8 cellular contexts compared by ENCODE assay signal in genomic region chr2:84946204-84947009, GRCh38. TPM values are rescaled to one million over a fixed set of nuclear protein-coding genes. Genes with fewer than 3 reads are reported as not detected.
DNase-seq lines count a peak whose midpoint lies in the region; ATAC-seq, FAIRE-seq and TF ChIP-seq lines count a peak whose summit lies in the region.

No MANE protein-coding gene starts in this region.

- TF ChIP-seq EP300 in esophagus muscularis mucosa (IDR thresholded peaks at IDR 0.05): no peak

- ATAC-seq in GM21529 (IDR thresholded peaks at IDR 0.05; ENCODE audit: unreplicated experiment): peak; percentile 68
- peak; percentile 77 for ATAC-seq in activated B cell treated with CpG ODN at 0.5 μM for 24 hours (ENCODE audit: low read depth)

- H3K36me3 ChIP-seq in small intestine (ENCODE audit: control insufficient read depth in 2 of 2, insufficient read depth in 2 of 2, low read length in 2 of 2) (no peaks in the 10 kb centered on the region), esophagus muscularis mucosa (no peaks in the 10 kb centered on the region)

- FAIRE-seq in HTR-8/SVneo (lab: Jason Lieb, UNC): peak; percentile 83
- no peak for FAIRE-seq in small intestine (lab: Jason Lieb, UNC)

- CTCF ChIA-PET in activated B cell treated with CpG ODN at 0.5 μM for 24 hours (lab: Charles Lee): interaction anchor here (0.7 to 11.4 kb wide), 15 partner anchors 9 to 88 kb away, joined by 3 to 186 read pairs (median 5); partner anchors contain the start of gene KCMF1

- peaks cover 54% of the 10 kb centered on the region for H3K4me1 Mint-ChIP-seq in activated B cell treated with CpG ODN at 0.5 μM for 24 hours

- H3K4me3 Mint-ChIP-seq in activated B cell treated with CpG ODN at 0.5 μM for 24 hours: peak overlapping the region; percentile 72

- H3K4me3 ChIP-seq in small intestine (ENCODE audit: low read depth in 1 of 2, low read length in 2 of 2): no peak overlapping the region
- H3K4me3 ChIP-seq in esophagus muscularis mucosa: no peak overlapping the region

- H3K4me1 ChIP-seq in small intestine (ENCODE audit: control insufficient read depth in 2 of 2, insufficient read depth in 1 of 2, low read depth in 1 of 2, low read length in 1 of 2) (no peaks in the 10 kb centered on the region), esophagus muscularis mucosa (no peaks in the 10 kb centered on the region)

- TF ChIP-seq CTCF in activated B cell treated with CpG ODN at 0.5 μM for 24 hours (IDR thresholded peaks at IDR 0.05) (no peak), esophagus muscularis mucosa (IDR thresholded peaks at IDR 0.05) (no peak)

- no peaks in the 10 kb centered on the region for H3K27me3 ChIP-seq in small intestine (ENCODE audit: control insufficient read depth in 2 of 2, insufficient read depth in 2 of 2, low read length in 2 of 2)
- no peaks in the 10 kb centered on the region for H3K27me3 ChIP-seq in esophagus muscularis mucosa

- no peaks in the 10 kb centered on the region for H3K36me3 Mint-ChIP-seq in activated B cell treated with CpG ODN at 0.5 μM for 24 hours (ENCODE audit: low read depth)

- no peaks in the 10 kb centered on the region for H3K9me3 Mint-ChIP-seq in activated B cell treated with CpG ODN at 0.5 μM for 24 hours

- DNase-seq in Daoy (ENCODE audit: low read depth): peak; percentile 89
- peak; percentile 77 for DNase-seq in HTR-8/SVneo (ENCODE audit: insufficient read length, low spot score)
- DNase-seq in activated B cell treated with CpG ODN at 0.5 μM for 24 hours: peak; percentile 44
- DNase-seq in dermis blood vessel endothelial cell: peak; percentile 74
- DNase-seq in small intestine: peak; percentile 97
- DNase-seq in midbrain (lab: John Stamatoyannopoulos, UW): no peak
- no peak for DNase-seq in esophagus muscularis mucosa (ENCODE audit: extremely low spot score)

- no peaks in the 10 kb centered on the region for H3K9me3 ChIP-seq in small intestine (ENCODE audit: control insufficient read depth, low read depth)
- no peaks in the 10 kb centered on the region for H3K9me3 ChIP-seq in esophagus muscularis mucosa

- WGBS in small intestine, 3 donors: 30 to 43% (median 36%) methylated on average over 12 of the region's 12 CpGs
- 71% methylated on average over 12 of the region's 12 CpGs for WGBS in esophagus muscularis mucosa

- intact Hi-C loops in activated B cell treated with CpG ODN at 0.5 μM for 24 hours (cut with micrococcal nuclease): loop anchor here (1.0 kb wide), 3 partner anchors 19 to 41 kb away; partner anchors contain the start of gene TMSB10
- intact Hi-C loops in esophagus muscularis mucosa (cut with DNase I): no loop called here

- TF ChIP-seq POLR2A in esophagus muscularis mucosa (IDR thresholded peaks at IDR 0.05; ENCODE audit: low read depth): no peak

- H3K27ac ChIP-seq in small intestine (ENCODE audit: low read depth in 1 of 2, low read length in 1 of 2) (peak overlapping the region; percentile 95), esophagus muscularis mucosa (replicated peaks in 1 of 4) (no peak overlapping the region)

- no peaks in the 10 kb centered on the region for H3K27me3 Mint-ChIP-seq in activated B cell treated with CpG ODN at 0.5 μM for 24 hours

- POLR2A ChIA-PET in activated B cell treated with CpG ODN at 0.5 μM for 24 hours (lab: Charles Lee): interaction anchor here (0.6 to 14.1 kb wide), 19 partner anchors 12 to 656 kb away, joined by 3 to 302 read pairs (median 5); partner anchors contain the start of genes KCMF1, MAT2A, TMEM150A and TMSB10

- peak overlapping the region; percentile 97 for H3K27ac Mint-ChIP-seq in activated B cell treated with CpG ODN at 0.5 μM for 24 hours

RNA-seq across cellular contexts. Expression of gene KCMF1, which starts 24.6 kb away (rescaled TPM):
- total RNA-seq in Daoy (2014; rRNA removed; shearing (Covaris generic)): 23.8 and 71.5 TPM in 2 replicates
- total RNA-seq in activated B cell treated with CpG ODN at 0.5 μM for 24 hours (77.1 and 96.6 TPM in 2 replicates), dermis blood vessel endothelial cell (65.9 and 97.5 TPM in 2 replicates), esophagus muscularis mucosa (10 to 100 TPM; 48.0 to 73.1 (median 65.4) TPM)
- 10 to 100 TPM; 31.9 to 58.9 (median 51.7) TPM for polyA plus RNA-seq in small intestine

RNA-seq across cellular contexts. Expression of gene TMSB10, which starts 41.0 kb away (rescaled TPM):
- total RNA-seq in Daoy (2014; rRNA removed; shearing (Covaris generic)): 5,141 and 5,751 TPM in 2 replicates
- total RNA-seq in activated B cell treated with CpG ODN at 0.5 μM for 24 hours (925 and 1,069 TPM in 2 replicates), dermis blood vessel endothelial cell (6,829 and 7,745 TPM in 2 replicates), esophagus muscularis mucosa (1,000 to 10,000 TPM; 1,300 to 2,755 (median 1,711) TPM)
- 1,000 to 10,000 TPM; 2,319 to 3,566 (median 2,983) TPM for polyA plus RNA-seq in small intestine

Comparison
In these comparisons a context has a peak if more than half of its experiments do, and no peak if none do; other contexts are left out.
1. DNase-seq: peak in Daoy (single experiment), HTR-8/SVneo (single experiment), activated B cell treated with CpG ODN at 0.5 μM for 24 hours (single experiment), dermis blood vessel endothelial cell (single experiment) and small intestine (single experiment); none in midbrain (single experiment) and esophagus muscularis mucosa (single experiment).
2. H3K27ac ChIP-seq: peak in small intestine (2 of 2); none in esophagus muscularis mucosa (0 of 4).